1 cellular context compared by ENCODE assay signal in the genomic region with DNA sequence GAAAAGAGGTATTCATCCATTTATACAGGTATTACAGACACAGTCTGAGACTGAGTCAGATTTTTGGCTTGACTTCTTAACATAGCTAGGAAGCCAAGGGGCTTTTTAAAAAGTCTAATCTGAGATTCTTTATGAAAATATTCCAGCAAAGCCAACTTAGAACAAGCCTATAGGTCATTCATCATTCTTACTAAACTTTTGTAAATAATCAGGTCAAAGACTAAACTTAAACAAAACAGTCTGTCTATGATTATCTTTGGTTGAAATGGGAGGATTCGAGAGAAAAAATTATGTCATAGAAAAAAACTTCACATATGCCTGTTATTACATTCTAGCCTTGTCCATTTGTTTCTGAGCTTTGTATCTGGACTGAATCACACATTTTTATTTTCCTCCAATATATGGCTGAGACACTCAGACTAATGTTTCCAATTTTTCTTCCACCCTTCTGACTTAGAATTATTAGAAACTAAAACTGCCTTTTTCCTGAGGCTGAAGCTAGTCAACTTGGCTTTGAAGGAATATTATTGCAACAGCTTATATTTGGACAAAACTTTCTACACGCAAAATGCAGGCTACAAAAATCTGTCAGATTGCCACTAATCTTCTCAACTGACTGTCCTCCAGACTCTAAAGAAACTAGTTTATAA.
TF ChIP-seq lines count a peak whose summit lies in the region.

No MANE protein-coding gene starts in this region.

TF ChIP-seq in IMR-90, 13 proteins besides CTCF, POLR2A, EP300 and RAD21:
- TF ChIP-seq MAFK (IDR thresholded peaks at IDR 0.05; ENCODE audit: low read depth, low read length) (no peak), BHLHE40 (IDR thresholded peaks at IDR 0.05; ENCODE audit: low read depth, low read length) (no peak), MXI1 (IDR thresholded peaks at IDR 0.05; ENCODE audit: borderline replicate concordance, low read depth, low read length) (no peak), RFX5 (IDR thresholded peaks at IDR 0.05; ENCODE audit: low read depth, low read length) (no peak), RCOR1 (IDR thresholded peaks at IDR 0.05; ENCODE audit: insufficient replicate concordance, low read length) (no peak), FOS (IDR thresholded peaks at IDR 0.05; ENCODE audit: low read depth, low read length) (no peak), NFE2L2 (IDR thresholded peaks at IDR 0.05; ENCODE audit: low read depth, low read length) (no peak), CHD1 (IDR thresholded peaks at IDR 0.05; ENCODE audit: low read depth, low read length) (no peak)
- TF ChIP-seq, protein P1, sequence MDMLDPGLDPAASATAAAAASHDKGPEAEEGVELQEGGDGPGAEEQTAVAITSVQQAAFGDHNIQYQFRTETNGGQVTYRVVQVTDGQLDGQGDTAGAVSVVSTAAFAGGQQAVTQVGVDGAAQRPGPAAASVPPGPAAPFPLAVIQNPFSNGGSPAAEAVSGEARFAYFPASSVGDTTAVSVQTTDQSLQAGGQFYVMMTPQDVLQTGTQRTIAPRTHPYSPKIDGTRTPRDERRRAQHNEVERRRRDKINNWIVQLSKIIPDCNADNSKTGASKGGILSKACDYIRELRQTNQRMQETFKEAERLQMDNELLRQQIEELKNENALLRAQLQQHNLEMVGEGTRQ (IDR thresholded peaks at IDR 0.05; ENCODE audit: low read depth, low read length), result no peak
